Comparison of ENCODE assay signal across 19 cellular contexts in the genomic region with DNA sequence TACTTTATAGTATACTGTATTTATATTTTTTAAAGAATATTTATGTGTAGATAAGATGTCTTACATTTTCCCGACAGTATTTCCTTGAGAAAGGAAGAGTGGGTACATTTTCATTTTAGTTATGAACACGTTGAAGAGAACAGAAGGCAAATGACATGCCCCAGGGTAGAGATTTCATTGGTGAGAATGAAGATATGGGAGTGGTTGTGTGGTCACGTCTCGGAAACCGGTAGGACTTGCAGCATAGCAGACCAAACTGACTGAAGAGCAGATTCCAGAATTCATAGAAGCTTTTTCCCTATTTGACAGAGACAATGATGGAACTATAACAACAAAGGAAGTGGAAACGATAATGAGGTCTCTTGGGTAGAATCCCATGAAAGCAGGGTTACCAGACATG.
DNase-seq lines count a peak whose midpoint lies in the region; ATAC-seq and TF ChIP-seq lines count a peak whose summit lies in the region.
"Had no signal": no experiment of that assay in that cellular context is flagged by ENCODE, and none has a peak within 500 bp of the region (broad histone marks: within the 10 kb centered on the region; RNA-seq: fewer than 3 reads in every experiment).

No MANE protein-coding gene starts in this region.

- TF ChIP-seq CTCF in mesothelial cell of epicardium (IDR thresholded peaks at IDR 0.05; ENCODE audit: unreplicated experiment) (no peak), parathyroid adenoma (IDR thresholded peaks at IDR 0.05) (no peak), type B pancreatic cell (conservative IDR thresholded peaks at IDR 0.05) (no peak)

- H3K27ac Mint-ChIP-seq in mesothelial cell of epicardium (peak overlapping the region; percentile 73), type B pancreatic cell (peak overlapping the region; percentile 55)
- H3K27ac Mint-ChIP-seq in CD8-positive, alpha-beta memory T cell, result no peak overlapping the region
- H3K27ac Mint-ChIP-seq: CD14-positive monocyte; CD4-positive, alpha-beta memory T cell had no signal

- H3K4me1 Mint-ChIP-seq in mesothelial cell of epicardium (peaks cover 56% of the 10 kb centered on the region), type B pancreatic cell (ENCODE audit: unreplicated experiment) (peaks cover 21% of the 10 kb centered on the region)
- H3K4me1 Mint-ChIP-seq in CD8-positive, alpha-beta memory T cell, result no peaks in the 10 kb centered on the region
- H3K4me1 Mint-ChIP-seq: CD14-positive monocyte; CD4-positive, alpha-beta memory T cell; CD4-positive, CD25-positive, alpha-beta regulatory T cell had no signal

- no peaks in the 10 kb centered on the region for H4K20me1 ChIP-seq in BLaER1 treated with 17β-estradiol and CSF1 and Interleukin-3, amounts not matched to agents 10 nM and 100 nM

- POLR2A ChIA-PET in CD8-positive, alpha-beta memory T cell (lab: Charles Lee), result no interaction called here

- no peaks in the 10 kb centered on the region for H3K27me3 ChIP-seq in BLaER1 treated with 17β-estradiol and CSF1 and Interleukin-3, amounts not matched to agents 10 nM and 100 nM
- no peaks in the 10 kb centered on the region for H3K27me3 ChIP-seq in parathyroid adenoma (ENCODE audit: control insufficient read depth, insufficient read depth, low read length)
- no peaks in the 10 kb centered on the region for H3K27me3 ChIP-seq in CD8-positive, alpha-beta memory T cell (ENCODE audit: insufficient read depth, low read length, poor library complexity, severe bottlenecking)
- H3K27me3 ChIP-seq: BE2C had no signal

- H3K4me3 Mint-ChIP-seq in mesothelial cell of epicardium (peak overlapping the region; percentile 62), type B pancreatic cell (peak overlapping the region; percentile 71)
- H3K4me3 Mint-ChIP-seq in CD8-positive, alpha-beta memory T cell, result no peak overlapping the region
- H3K4me3 Mint-ChIP-seq: CD14-positive monocyte; CD4-positive, alpha-beta memory T cell; CD4-positive, CD25-positive, alpha-beta regulatory T cell had no signal

- H3K9me3 Mint-ChIP-seq in mesothelial cell of epicardium (peaks cover 17% of the 10 kb centered on the region), type B pancreatic cell (peaks cover 16% of the 10 kb centered on the region)
- peaks cover 0 to 5% (median 4%) of the 10 kb centered on the region in 5 donors for H3K9me3 Mint-ChIP-seq in CD8-positive, alpha-beta memory T cell
- H3K9me3 Mint-ChIP-seq: CD14-positive monocyte had no signal

- DNase-seq in mesothelial cell of epicardium (ENCODE audit: low spot score in 2 of 2, unreplicated experiment in 2 of 2), result no peak
- DNase-seq in type B pancreatic cell (ENCODE audit: extremely low spot score, unreplicated experiment), result no peak
- DNase-seq in CD8-positive, alpha-beta memory T cell, result no peak
- DNase-seq in NCI-H1417 treated with DMSO at 0.1 percent for 48 hours (lab: John Stamatoyannopoulos, UW), result no peak
- DNase-seq: 8988T; ACHN; BE2C; C1 segment of cervical spinal cord; Caco-2; Calu3; CD4-positive, alpha-beta memory T cell; CD4-positive, CD25-positive, alpha-beta regulatory T cell; DMS79 treated with DMSO at 0.1 percent for 48 hours; GF-D8 had no signal

- no peak overlapping the region for H3K4me3 ChIP-seq in BLaER1 treated with 17β-estradiol and CSF1 and Interleukin-3, amounts not matched to agents 10 nM and 100 nM
- H3K4me3 ChIP-seq in parathyroid adenoma (ENCODE audit: low read depth, low read length), result no peak overlapping the region
- H3K4me3 ChIP-seq in CD8-positive, alpha-beta memory T cell (ENCODE audit: low read length), result no peak overlapping the region

- peaks cover 0 to 41% (median 21%) of the 10 kb centered on the region in 10 experiments; a peak in 14 of 20 replicates for H3K4me1 ChIP-seq in BLaER1 treated with 17β-estradiol and CSF1 and Interleukin-3, amounts not matched to agents 10 nM and 100 nM
- H3K4me1 ChIP-seq in parathyroid adenoma, result peaks cover 19% of the 10 kb centered on the region
- no peaks in the 10 kb centered on the region for H3K4me1 ChIP-seq in CD8-positive, alpha-beta memory T cell (ENCODE audit: insufficient read depth, low read length)
- H3K4me1 ChIP-seq: BE2C had no signal

- peak overlapping the region in 7 of 11 experiments; percentile 18 to 73 (median 63); a peak in 10 of 22 replicates for H3K4me2 ChIP-seq in BLaER1 treated with 17β-estradiol and CSF1 and Interleukin-3, amounts not matched to agents 10 nM and 100 nM
- H3K4me2 ChIP-seq in parathyroid adenoma (ENCODE audit: low read length), result no peak overlapping the region

- H3K36me3 Mint-ChIP-seq in mesothelial cell of epicardium (peaks cover 17% of the 10 kb centered on the region), type B pancreatic cell (peaks cover 5% of the 10 kb centered on the region)
- no peaks in the 10 kb centered on the region for H3K36me3 Mint-ChIP-seq in CD8-positive, alpha-beta memory T cell
- H3K36me3 Mint-ChIP-seq: CD14-positive monocyte; CD4-positive, alpha-beta memory T cell; CD4-positive, CD25-positive, alpha-beta regulatory T cell had no signal

- peaks cover 22% of the 10 kb centered on the region for H3K79me2 ChIP-seq in parathyroid adenoma

- H3K9me3 ChIP-seq in BLaER1 treated with 17β-estradiol and CSF1 and Interleukin-3, amounts not matched to agents 10 nM and 100 nM (replicated peaks in 1 of 11), result peaks cover 0 to 50% (median 17%) of the 10 kb centered on the region in 11 experiments; a peak in 12 of 22 replicates
- H3K9me3 ChIP-seq in parathyroid adenoma (ENCODE audit: control insufficient read depth, low read length), result no peaks in the 10 kb centered on the region
- no peaks in the 10 kb centered on the region for H3K9me3 ChIP-seq in CD8-positive, alpha-beta memory T cell (ENCODE audit: low read length)
- H3K9me3 ChIP-seq: BE2C, Caco-2 had no signal

- ATAC-seq in HG03520 (IDR thresholded peaks at IDR 0.05; ENCODE audit: unreplicated experiment), result no peak
- no peak for ATAC-seq in HG03342 (IDR thresholded peaks at IDR 0.05; ENCODE audit: unreplicated experiment)

- no peak overlapping the region for H3K9ac ChIP-seq in BLaER1 treated with 17β-estradiol and CSF1 and Interleukin-3, amounts not matched to agents 10 nM and 100 nM
- no peak overlapping the region for H3K9ac ChIP-seq in parathyroid adenoma

- no peaks in the 10 kb centered on the region for H3K27me3 Mint-ChIP-seq in mesothelial cell of epicardium (ENCODE audit: low read depth)
- no peaks in the 10 kb centered on the region for H3K27me3 Mint-ChIP-seq in type B pancreatic cell
- H3K27me3 Mint-ChIP-seq in CD8-positive, alpha-beta memory T cell, result peaks cover 0 to 1% of the 10 kb centered on the region in 2 donors
- H3K27me3 Mint-ChIP-seq: CD4-positive, alpha-beta memory T cell; CD4-positive, CD25-positive, alpha-beta regulatory T cell had no signal

- H3K36me3 ChIP-seq in BLaER1 treated with 17β-estradiol and CSF1 and Interleukin-3, amounts not matched to agents 10 nM and 100 nM, result no peaks in the 10 kb centered on the region
- no peaks in the 10 kb centered on the region for H3K36me3 ChIP-seq in parathyroid adenoma (ENCODE audit: control insufficient read depth, insufficient read depth, low read length)
- no peaks in the 10 kb centered on the region for H3K36me3 ChIP-seq in CD8-positive, alpha-beta memory T cell (ENCODE audit: insufficient read depth, low read length)
- H3K36me3 ChIP-seq: BE2C had no signal

- peak overlapping the region in 2 of 11 experiments; percentile 10 to 34; a peak in 1 of 22 replicates for H3K27ac ChIP-seq in BLaER1 treated with 17β-estradiol and CSF1 and Interleukin-3, amounts not matched to agents 10 nM and 100 nM
- peak overlapping the region; percentile 89 for H3K27ac ChIP-seq in parathyroid adenoma
- no peak overlapping the region for H3K27ac ChIP-seq in CD8-positive, alpha-beta memory T cell (ENCODE audit: low read depth, low read length)

- CTCF ChIA-PET in CD8-positive, alpha-beta memory T cell (lab: Charles Lee), result no interaction called here

- peak overlapping the region; percentile 38 for H2AFZ ChIP-seq in parathyroid adenoma

Comparison
In these comparisons a context has a peak if more than half of its experiments do, and no peak if none do; other contexts are left out.
1. H3K27ac Mint-ChIP-seq: peak in mesothelial cell of epicardium (single experiment) and type B pancreatic cell (single experiment); none in CD8-positive, alpha-beta memory T cell (0 of 8).
2. H3K4me3 Mint-ChIP-seq: peak in mesothelial cell of epicardium (single experiment) and type B pancreatic cell (single experiment); none in CD8-positive, alpha-beta memory T cell (0 of 7).